In the genomic region with DNA sequence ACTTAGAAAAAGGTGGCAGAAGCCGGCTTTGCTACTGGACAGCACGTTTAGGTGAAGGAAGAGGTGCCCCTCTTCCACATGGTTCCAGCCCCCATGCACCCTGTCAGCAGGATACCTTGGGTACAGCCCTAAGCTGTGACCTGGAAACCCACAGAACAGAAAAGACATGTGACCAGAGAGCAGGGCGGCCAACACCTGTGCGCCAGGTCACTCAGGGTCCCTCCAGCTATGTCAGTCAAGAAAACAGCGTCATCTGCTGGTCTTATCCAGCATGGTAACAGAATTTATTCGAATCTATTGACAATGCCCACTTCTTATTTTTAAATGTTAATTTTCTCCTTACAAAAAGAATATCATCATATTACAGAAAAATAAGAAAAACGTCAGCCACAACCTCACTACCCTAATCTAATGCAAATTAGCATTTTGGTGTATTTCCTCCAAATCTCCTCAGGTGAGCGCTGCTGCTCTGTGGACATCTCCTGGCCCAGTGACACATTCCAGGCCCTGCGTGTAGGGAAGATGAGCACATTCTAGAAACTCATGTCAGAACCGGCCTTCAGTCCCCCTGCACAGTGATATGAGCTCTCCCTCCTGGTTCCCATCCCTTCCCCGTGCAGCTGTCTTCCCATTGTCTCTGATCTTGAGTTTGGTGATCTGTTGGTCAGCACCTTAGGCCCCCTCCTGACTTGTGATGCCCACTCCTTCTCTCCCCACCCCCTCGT, we compare ENCODE assay signal across 1 cellular context.
TF ChIP-seq lines count a peak whose summit lies in the region.

No MANE protein-coding gene starts in this region.

TF ChIP-seq in IMR-90, 13 proteins besides CTCF, POLR2A, EP300 and RAD21:
- no peak for TF ChIP-seq BHLHE40 (IDR thresholded peaks at IDR 0.05; ENCODE audit: low read depth, low read length)
